ENCODE assay signal across 25 cellular contexts in the genomic region with DNA sequence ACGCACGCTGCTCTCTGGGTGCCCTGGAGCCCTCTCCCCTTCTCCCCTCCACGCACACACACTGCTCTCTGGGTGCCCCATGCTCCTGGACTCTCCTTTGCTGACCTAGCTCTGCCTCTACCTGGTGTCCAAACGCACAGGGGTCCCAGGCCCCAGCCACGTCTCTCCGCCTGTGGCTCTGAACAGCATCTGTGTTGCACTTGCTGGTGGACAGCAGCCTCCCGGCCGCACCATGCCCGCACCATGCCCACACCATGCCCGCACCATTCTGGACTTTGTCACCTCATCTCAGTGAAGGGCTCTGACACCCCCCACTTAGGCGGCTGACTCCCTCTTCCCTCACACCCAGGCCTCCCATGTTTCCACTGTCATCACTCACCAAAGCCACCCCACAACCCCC. TPM values are rescaled to one million over a fixed set of nuclear protein-coding genes. Genes with fewer than 3 reads are reported as not detected.
DNase-seq lines count a peak whose midpoint lies in the region; ATAC-seq and TF ChIP-seq lines count a peak whose summit lies in the region.
"Had no signal": no experiment of that assay in that cellular context is flagged by ENCODE, and none has a peak within 500 bp of the region (broad histone marks: within the 10 kb centered on the region; RNA-seq: fewer than 3 reads in every experiment).

No MANE protein-coding gene starts in this region.

- H4K91ac ChIP-seq in neuronal stem cell (ENCODE audit: low read depth, low read length, poor library complexity), result peak overlapping the region; percentile 47

- H2BK120ac ChIP-seq in neuronal stem cell (ENCODE audit: low read depth, low read length), result no peak overlapping the region

- H2BK15ac ChIP-seq in neuronal stem cell (ENCODE audit: low read length), result no peak overlapping the region

- no peak overlapping the region for H3K4ac ChIP-seq in neuronal stem cell (ENCODE audit: low read length)

- no peaks in the 10 kb centered on the region for H3K27me3 ChIP-seq in neuronal stem cell (ENCODE audit: control insufficient read depth in 3 of 3, insufficient read depth in 3 of 3, low read depth in 1 of 3, low read length in 3 of 3)

- peak overlapping the region; percentile 39 for H3K9ac ChIP-seq in neuronal stem cell (ENCODE audit: low read depth, low read length, poor library complexity)
- H3K9ac ChIP-seq: BLaER1 treated with 17β-estradiol and CSF1 and Interleukin-3, amounts not matched to agents 10 nM and 100 nM had no signal

- H3K18ac ChIP-seq in neuronal stem cell (ENCODE audit: low read length), result peak overlapping the region; percentile 73

- peaks cover 0 to 5% (median 0%) of the 10 kb centered on the region in 7 donors for H3K9me3 Mint-ChIP-seq in CD14-positive monocyte
- H3K9me3 Mint-ChIP-seq in WTC11, result peaks cover 8% of the 10 kb centered on the region
- H3K9me3 Mint-ChIP-seq in memory B cell, result no peaks in the 10 kb centered on the region

- H3K4me2 ChIP-seq in neuronal stem cell (ENCODE audit: insufficient read depth, low read length, poor library complexity, severe bottlenecking), result no peak overlapping the region
- H3K4me2 ChIP-seq: BLaER1 treated with 17β-estradiol and CSF1 and Interleukin-3, amounts not matched to agents 10 nM and 100 nM had no signal

- no peak for ATAC-seq in WTC11
- no peak for ATAC-seq in memory B cell (ENCODE audit: low read depth)
- ATAC-seq in HG02938 (IDR thresholded peaks at IDR 0.05; ENCODE audit: unreplicated experiment), result no peak
- ATAC-seq: GM12878, HCT116, Right ventricle myocardium inferior, SK-N-SH treated with all-trans-retinoic acid at 6 μM for 48 hours had no signal

- H3K4me3 Mint-ChIP-seq in CD14-positive monocyte (no peak overlapping the region), WTC11 (no peak overlapping the region), memory B cell (no peak overlapping the region)
- H3K4me3 Mint-ChIP-seq: CD4-positive, alpha-beta memory T cell had no signal

- no peak overlapping the region for H4K8ac ChIP-seq in neuronal stem cell (ENCODE audit: low read depth, low read length)

- POLR2A ChIA-PET in WTC11 (lab: Charles Lee), result no interaction called here

- H3K4me1 Mint-ChIP-seq in CD14-positive monocyte, result peaks cover 19% of the 10 kb centered on the region
- peaks cover 13% of the 10 kb centered on the region for H3K4me1 Mint-ChIP-seq in WTC11
- H3K4me1 Mint-ChIP-seq in memory B cell, result peaks cover 12% of the 10 kb centered on the region
- H3K4me1 Mint-ChIP-seq: CD4-positive, alpha-beta memory T cell had no signal

- H3K27ac ChIP-seq in neuronal stem cell (replicated peaks; ENCODE audit: low read length), result no peak overlapping the region
- H3K27ac ChIP-seq: SJCRH30 had no signal

- DNase-seq in CD14-positive monocyte (ENCODE audit: low spot score) (peak; percentile 38), WTC11 (ENCODE audit: low spot score) (no peak), memory B cell (ENCODE audit: low spot score in 2 of 2) (no peak), neuronal stem cell (ENCODE audit: low spot score) (no peak), NCI-H526 (lab: John Stamatoyannopoulos, UW) (no peak), EL (no peak)
- DNase-seq: CD4-positive, alpha-beta memory T cell; COR-L47; GDM1; Kasumi-1; MV-4-11; NCI-H1105; NCI-H1930; NCI-H2107; NCI-H524; NCI-H774; PC-3; SJCRH30 had no signal

- peak overlapping the region in 1 of 2 donors; percentile 1 for H3K4me3 ChIP-seq in neuronal stem cell (ENCODE audit: low read length in 2 of 2)
- H3K4me3 ChIP-seq: BLaER1 treated with 17β-estradiol and CSF1 and Interleukin-3, amounts not matched to agents 10 nM and 100 nM; GM12878; SJCRH30 had no signal

- no CpG with 5 or more reads among the region's 11 CpGs for WGBS in neuronal stem cell (ENCODE audit: extremely low coverage in 2 of 2, insufficient read length in 2 of 2, insufficient replicate concordance in 1 of 2), 2 donors

- peaks cover 3% of the 10 kb centered on the region for H3K79me1 ChIP-seq in neuronal stem cell (ENCODE audit: low read depth, low read length)

- peak overlapping the region; percentile 84 for H2BK5ac ChIP-seq in neuronal stem cell (ENCODE audit: low read length)

- peak overlapping the region; percentile 49 for H2AK5ac ChIP-seq in neuronal stem cell (ENCODE audit: low read depth, low read length)

- H2AFZ ChIP-seq in neuronal stem cell (ENCODE audit: low read length), result no peak overlapping the region

- peaks cover 3 to 5% (median 3%) of the 10 kb centered on the region in 3 donors for H3K27me3 Mint-ChIP-seq in CD14-positive monocyte (ENCODE audit: low read depth in 3 of 3)
- no peaks in the 10 kb centered on the region for H3K27me3 Mint-ChIP-seq in WTC11 (ENCODE audit: low read depth)
- H3K27me3 Mint-ChIP-seq in memory B cell, result no peaks in the 10 kb centered on the region

- H3K36me3 Mint-ChIP-seq in CD14-positive monocyte (peaks cover 3 to 10% of the 10 kb centered on the region in 2 donors), WTC11 (peaks cover 19% of the 10 kb centered on the region), memory B cell (peaks cover 10% of the 10 kb centered on the region)

- H3K9me3 ChIP-seq in neuronal stem cell (replicated peaks in 1 of 2; ENCODE audit: control insufficient read depth in 2 of 2, insufficient read depth in 1 of 2, low read depth in 1 of 2, low read length in 2 of 2), result peaks cover 4 to 7% of the 10 kb centered on the region in 2 donors
- H3K9me3 ChIP-seq: SJCRH30 had no signal

- H3K27ac Mint-ChIP-seq in CD14-positive monocyte, result peak overlapping the region in 1 of 7 donors; percentile 41
- H3K27ac Mint-ChIP-seq in WTC11, result peak overlapping the region; percentile 70; the same call in 1 of the 2 replicates
- H3K27ac Mint-ChIP-seq in memory B cell, result peak overlapping the region; percentile 77

- peak overlapping the region; percentile 86 for H3K23ac ChIP-seq in neuronal stem cell (ENCODE audit: low read depth, low read length, poor library complexity)

- H2BK12ac ChIP-seq in neuronal stem cell (ENCODE audit: low read length), result peak overlapping the region; percentile 52

- H3K14ac ChIP-seq in neuronal stem cell (ENCODE audit: low read length), result peak overlapping the region; percentile 49

- TF ChIP-seq CTCF in CD14-positive monocyte (IDR thresholded peaks at IDR 0.05), result no peak
- TF ChIP-seq CTCF in WTC11 (IDR thresholded peaks at IDR 0.05), result no peak

- peaks cover 0 to 1% of the 10 kb centered on the region in 2 donors for H3K36me3 ChIP-seq in neuronal stem cell (replicated peaks in 1 of 2; ENCODE audit: control insufficient read depth in 2 of 2, insufficient read depth in 2 of 2, low read length in 2 of 2)
- H3K36me3 ChIP-seq: SJCRH30 had no signal

- peaks cover 3 to 10% of the 10 kb centered on the region in 2 donors for H3K4me1 ChIP-seq in neuronal stem cell (ENCODE audit: control insufficient read depth in 2 of 2, insufficient read depth in 1 of 2, low read depth in 1 of 2, low read length in 2 of 2)
- H3K4me1 ChIP-seq: SJCRH30 had no signal

- CTCF ChIA-PET in WTC11 (lab: Charles Lee), result no interaction called here

- intact Hi-C loops in CD14-positive monocyte (cut with micrococcal nuclease), result no loop called here

TF ChIP-seq in WTC11, 78 proteins besides CTCF, POLR2A, EP300 and RAD21 (continues in another document):
- TF ChIP-seq, protein P1, sequence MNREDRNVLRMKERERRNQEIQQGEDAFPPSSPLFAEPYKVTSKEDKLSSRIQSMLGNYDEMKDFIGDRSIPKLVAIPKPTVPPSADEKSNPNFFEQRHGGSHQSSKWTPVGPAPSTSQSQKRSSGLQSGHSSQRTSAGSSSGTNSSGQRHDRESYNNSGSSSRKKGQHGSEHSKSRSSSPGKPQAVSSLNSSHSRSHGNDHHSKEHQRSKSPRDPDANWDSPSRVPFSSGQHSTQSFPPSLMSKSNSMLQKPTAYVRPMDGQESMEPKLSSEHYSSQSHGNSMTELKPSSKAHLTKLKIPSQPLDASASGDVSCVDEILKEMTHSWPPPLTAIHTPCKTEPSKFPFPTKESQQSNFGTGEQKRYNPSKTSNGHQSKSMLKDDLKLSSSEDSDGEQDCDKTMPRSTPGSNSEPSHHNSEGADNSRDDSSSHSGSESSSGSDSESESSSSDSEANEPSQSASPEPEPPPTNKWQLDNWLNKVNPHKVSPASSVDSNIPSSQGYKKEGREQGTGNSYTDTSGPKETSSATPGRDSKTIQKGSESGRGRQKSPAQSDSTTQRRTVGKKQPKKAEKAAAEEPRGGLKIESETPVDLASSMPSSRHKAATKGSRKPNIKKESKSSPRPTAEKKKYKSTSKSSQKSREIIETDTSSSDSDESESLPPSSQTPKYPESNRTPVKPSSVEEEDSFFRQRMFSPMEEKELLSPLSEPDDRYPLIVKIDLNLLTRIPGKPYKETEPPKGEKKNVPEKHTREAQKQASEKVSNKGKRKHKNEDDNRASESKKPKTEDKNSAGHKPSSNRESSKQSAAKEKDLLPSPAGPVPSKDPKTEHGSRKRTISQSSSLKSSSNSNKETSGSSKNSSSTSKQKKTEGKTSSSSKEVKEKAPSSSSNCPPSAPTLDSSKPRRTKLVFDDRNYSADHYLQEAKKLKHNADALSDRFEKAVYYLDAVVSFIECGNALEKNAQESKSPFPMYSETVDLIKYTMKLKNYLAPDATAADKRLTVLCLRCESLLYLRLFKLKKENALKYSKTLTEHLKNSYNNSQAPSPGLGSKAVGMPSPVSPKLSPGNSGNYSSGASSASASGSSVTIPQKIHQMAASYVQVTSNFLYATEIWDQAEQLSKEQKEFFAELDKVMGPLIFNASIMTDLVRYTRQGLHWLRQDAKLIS (CRISPR knock-in tag; IDR thresholded peaks at IDR 0.05; ENCODE audit: borderline replicate concordance), result no peak
- TF ChIP-seq, protein P2, sequence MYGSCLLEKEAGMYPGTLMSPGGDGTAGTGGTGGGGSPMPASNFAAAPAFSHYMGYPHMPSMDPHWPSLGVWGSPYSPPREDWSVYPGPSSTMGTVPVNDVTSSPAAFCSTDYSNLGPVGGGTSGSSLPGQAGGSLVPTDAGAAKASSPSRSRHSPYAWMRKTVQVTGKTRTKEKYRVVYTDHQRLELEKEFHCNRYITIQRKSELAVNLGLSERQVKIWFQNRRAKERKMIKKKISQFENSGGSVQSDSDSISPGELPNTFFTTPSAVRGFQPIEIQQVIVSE (CRISPR knock-in tag; IDR thresholded peaks at IDR 0.05; ENCODE audit: borderline replicate concordance), result no peak
- TF ChIP-seq EMX1 (CRISPR knock-in tag; IDR thresholded peaks at IDR 0.05) (no peak), TP53 (CRISPR knock-in tag; IDR thresholded peaks at IDR 0.05) (no peak), ZNF121 (CRISPR knock-in tag; IDR thresholded peaks at IDR 0.05) (no peak)

RNA-seq across cellular contexts. Expression of a gene that starts 21.8 kb away (rescaled TPM):
- under 1 TPM; 0.38 to 0.89 TPM for polyA plus RNA-seq in CD14-positive monocyte
- total RNA-seq in WTC11 (2021), result 19.7 to 20.4 TPM (median 20.3 TPM) in 3 replicates
- polyA plus RNA-seq in neuronal stem cell (2013, experiment 1 of 2), result 14.5 TPM
- 15.3 TPM for polyA plus RNA-seq in neuronal stem cell (2013, experiment 2 of 2)

RNA-seq across cellular contexts. Expression of a gene that starts 23.0 kb away (rescaled TPM):
- 1 to 10 TPM; 1.8 to 2.6 TPM for polyA plus RNA-seq in CD14-positive monocyte
- total RNA-seq in WTC11 (2021), result 115 to 136 TPM (median 123 TPM) in 3 replicates
- 77.2 TPM for polyA plus RNA-seq in neuronal stem cell (2013, experiment 1 of 2)
- polyA plus RNA-seq in neuronal stem cell (2013, experiment 2 of 2), result 77.0 TPM
- total RNA-seq: CD4-positive, alpha-beta memory T cell; H4 had no signal

RNA-seq across cellular contexts. Expression of a gene that starts 35.2 kb away (rescaled TPM):
- polyA plus RNA-seq in CD14-positive monocyte, result 10 to 100 TPM; 47.8 to 79.3 TPM
- 32.5 to 43.3 TPM (median 33.8 TPM) in 3 replicates for total RNA-seq in WTC11 (2021)
- 15.0 TPM for polyA plus RNA-seq in neuronal stem cell (2013, experiment 1 of 2)
- polyA plus RNA-seq in neuronal stem cell (2013, experiment 2 of 2), result 14.7 TPM

RNA-seq across cellular contexts. Expression of a gene that starts 43.5 kb away (rescaled TPM):
- 10 to 100 TPM; 10.2 to 10.5 TPM for polyA plus RNA-seq in CD14-positive monocyte
- total RNA-seq in WTC11 (2021), result 20.0 to 20.8 TPM (median 20.2 TPM) in 3 replicates
- polyA plus RNA-seq in neuronal stem cell (2013, experiment 1 of 2), result 15.5 TPM
- polyA plus RNA-seq in neuronal stem cell (2013, experiment 2 of 2), result 15.6 TPM
